In the genomic region with DNA sequence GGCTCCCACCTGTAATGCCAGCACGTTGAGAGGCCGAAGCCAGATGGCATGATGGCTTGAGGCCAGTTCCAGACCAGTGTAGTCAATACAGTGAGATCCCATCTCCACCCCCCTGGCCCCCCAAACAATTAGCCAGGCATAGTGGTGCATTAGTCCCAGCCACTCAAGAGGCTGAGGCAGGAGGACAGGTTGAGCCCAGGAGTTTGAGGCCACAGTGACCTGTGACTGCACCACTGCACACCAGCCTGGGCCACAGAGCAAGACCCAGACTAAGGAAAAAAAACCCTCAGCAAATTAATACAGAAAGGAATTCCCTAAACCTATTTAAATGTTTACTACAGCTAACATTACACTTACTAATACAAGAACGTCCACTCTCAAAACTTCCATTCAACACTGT, we compare ENCODE assay signal across 26 cellular contexts.
"Had no signal": no experiment of that assay in that cellular context is flagged by ENCODE, and none has a peak within 500 bp of the region (broad histone marks: within the 10 kb centered on the region; RNA-seq: fewer than 3 reads in every experiment).

No MANE protein-coding gene starts in this region.

- H3K9me3 ChIP-seq: gastrocnemius medialis, ovary, vagina had no signal

- H3K4me3 Mint-ChIP-seq: dendritic cell treated with granulocyte-macrophage colony-stimulating factor and Interleukin-4, amounts not matched to agents 40 ng/mL and 50 ng/mL, for 4 days; endodermal cell; stimulated activated memory B cell treated with anti-CD40 and anti-IgM and Interleukin-4, amounts not matched to agents 10 μg/mL and 1 μg/mL and 100 μg/mL, for 72 hours had no signal

- ATAC-seq: esophagus mucosa; gastrocnemius medialis; left ventricle myocardium superior; lower lobe of right lung; natural killer cell; psoas muscle; right cardiac atrium; stimulated activated memory B cell treated with anti-CD40 and anti-IgM and Interleukin-4, amounts not matched to agents 10 μg/mL and 1 μg/mL and 100 μg/mL, for 72 hours; stimulated activated naive CD8-positive, alpha-beta T cell treated with anti-CD3 and anti-CD28 coated beads, Interleukin-15, Interleukin-2, amounts not matched to agents 100 U/mL and 50 U/mL, for 24 hours; upper lobe of right lung had no signal

- DNase-seq: effector CD8-positive, alpha-beta T cell; endodermal cell; foreskin fibroblast; gastrocnemius medialis; head of caudate nucleus; left ventricle myocardium superior; lower lobe of right lung; natural killer cell; occipital lobe; ovary; posterior cingulate gyrus; psoas muscle; right cardiac atrium; spleen; stimulated activated CD4-positive, alpha-beta T cell treated with anti-CD3 and anti-CD28 coated beads, Interleukin-4, amount 100 ng/mL, for 4 hours; stimulated activated naive CD8-positive, alpha-beta T cell treated with anti-CD3 and anti-CD28 coated beads, Interleukin-15, Interleukin-2, amounts not matched to agents 100 U/mL and 50 U/mL, for 24 hours; upper lobe of right lung had no signal

- H3K27ac ChIP-seq: epithelial cell of prostate, gastrocnemius medialis, lower lobe of right lung, ovary, psoas muscle, skin epidermis, spleen, thoracic aorta, tibial nerve, upper lobe of right lung, vagina had no signal

- FAIRE-seq: keratinocyte had no signal

- H3K27me3 Mint-ChIP-seq: dendritic cell treated with granulocyte-macrophage colony-stimulating factor and Interleukin-4, amounts not matched to agents 40 ng/mL and 50 ng/mL, for 4 days; stimulated activated memory B cell treated with anti-CD40 and anti-IgM and Interleukin-4, amounts not matched to agents 10 μg/mL and 1 μg/mL and 100 μg/mL, for 72 hours had no signal

- H3K4me3 ChIP-seq: gastrocnemius medialis, lower lobe of right lung, ovary, psoas muscle, skin epidermis, spleen, thoracic aorta, tibial nerve, upper lobe of right lung, vagina had no signal

- H3K36me3 ChIP-seq: gastrocnemius medialis, lower lobe of right lung, ovary, spleen, thoracic aorta, upper lobe of right lung, vagina had no signal

- H3K27me3 ChIP-seq: gastrocnemius medialis, ovary, spleen, tibial nerve, upper lobe of right lung, vagina had no signal

- H3K27ac Mint-ChIP-seq: dendritic cell treated with granulocyte-macrophage colony-stimulating factor and Interleukin-4, amounts not matched to agents 40 ng/mL and 50 ng/mL, for 4 days; endodermal cell; stimulated activated memory B cell treated with anti-CD40 and anti-IgM and Interleukin-4, amounts not matched to agents 10 μg/mL and 1 μg/mL and 100 μg/mL, for 72 hours had no signal
